ENCODE assay signal across 25 cellular contexts in genomic region chr11:35324183-35324582, GRCh38.
"Had no signal": no experiment of that assay in that cellular context is flagged by ENCODE, and none has a peak within 500 bp of the region (broad histone marks: within the 10 kb centered on the region; RNA-seq: fewer than 3 reads in every experiment).

No MANE protein-coding gene starts in this region.

- DNase-seq: activated B cell treated with CpG ODN at 0.5 μM for 24 hours; activated CD4-positive, alpha-beta T cell treated with anti-CD3 and anti-CD28 coated beads for 48 hours; activated CD4-positive, alpha-beta T cell treated with anti-CD3 and anti-CD28 coated beads, Interleukin-2, amount 50 U/mL, for 1 hour; activated CD4-positive, alpha-beta T cell treated with anti-CD3 and anti-CD28 coated beads, Interleukin-2, amount 50 U/mL, for 48 hours; activated CD8-positive, alpha-beta memory T cell treated with anti-CD3 and anti-CD28 coated beads for 24 hours; activated CD8-positive, alpha-beta T cell treated with anti-CD3 and anti-CD28 coated beads for 36 hours; activated effector memory CD4-positive, alpha-beta T cell treated with Interleukin-2 at 50 U/mL for 16 hours; activated gamma-delta T cell treated with Interleukin-2 at 50 U/mL for 16 hours; activated naive CD4-positive, alpha-beta T cell treated with anti-CD3 and anti-CD28 coated beads for 36 hours; activated naive CD8-positive, alpha-beta T cell treated with anti-CD3 and anti-CD28 coated beads, Interleukin-2, amount 10 ng/mL, durations not matched to agents 7 days and 5 days; activated T-cell treated with anti-CD3 and anti-CD28 coated beads, Interleukin-2, amount 50 U/mL, for 4 hours; central memory CD4-positive, alpha-beta T cell; cerebellar nuclear complex; colonic mucosa; dorsolateral prefrontal cortex; effector memory CD4-positive, alpha-beta T cell; endodermal cell; foreskin melanocyte; heart right ventricle; T-helper 2 cell; WERI-Rb-1 had no signal

- H3K4me3 ChIP-seq: ascending aorta, breast epithelium, cardiac muscle cell, colonic mucosa, dorsolateral prefrontal cortex, gastroesophageal sphincter, heart right ventricle had no signal

- H3K27ac ChIP-seq: ascending aorta, breast epithelium, cardiac muscle cell, colonic mucosa, gastroesophageal sphincter, heart right ventricle, WERI-Rb-1 had no signal

- H3K36me3 ChIP-seq: ascending aorta, breast epithelium, cardiac muscle cell, colonic mucosa, gastroesophageal sphincter, heart right ventricle had no signal

- H3K27me3 ChIP-seq: ascending aorta, breast epithelium, cardiac muscle cell, colonic mucosa, dorsolateral prefrontal cortex, gastroesophageal sphincter, heart right ventricle had no signal

- H3K9me3 ChIP-seq: ascending aorta, breast epithelium, colonic mucosa, gastroesophageal sphincter, heart right ventricle had no signal

- H3K4me1 ChIP-seq: ascending aorta, breast epithelium, colonic mucosa had no signal
